ENCODE assay signal across 11 cellular contexts in the genomic region with DNA sequence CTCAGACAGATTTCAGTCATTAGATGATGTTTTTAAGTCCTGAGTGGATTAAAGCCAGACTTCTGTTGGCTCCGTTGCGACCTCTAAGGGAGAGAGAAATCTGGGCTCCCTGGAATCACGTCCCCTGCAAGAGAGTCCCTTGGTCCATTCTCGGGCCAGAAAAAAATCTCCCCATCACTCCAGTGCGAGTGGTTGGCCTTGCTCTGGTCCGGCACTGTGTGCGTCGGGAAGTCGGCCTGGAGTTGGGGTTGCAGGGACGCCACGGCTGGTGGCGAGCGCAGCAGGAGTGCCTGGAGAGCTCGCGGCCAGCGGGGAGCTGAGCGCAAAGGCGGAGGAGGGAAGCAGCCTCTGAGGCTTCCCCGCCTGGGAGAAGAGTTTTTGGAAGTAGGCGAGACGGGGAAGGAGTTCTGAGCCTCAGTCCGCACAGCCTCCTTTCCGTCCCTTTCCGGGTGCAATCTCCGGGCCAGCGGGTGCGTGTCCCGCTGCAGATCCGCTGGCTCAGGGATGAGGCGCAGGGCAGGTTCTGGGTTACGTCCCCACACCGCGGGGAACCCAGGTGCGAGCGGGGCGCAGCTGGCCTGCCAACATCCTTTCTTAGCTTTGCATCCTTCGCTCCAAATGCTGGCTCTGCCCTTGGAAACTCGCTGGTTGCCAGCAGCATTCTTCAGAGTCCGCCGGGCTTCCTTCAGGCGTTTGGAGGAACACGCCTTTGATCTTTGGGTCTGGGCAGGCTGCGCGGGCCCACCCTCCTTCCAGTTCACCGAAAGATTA. TPM values are rescaled to one million over a fixed set of nuclear protein-coding genes. Genes with fewer than 3 reads are reported as not detected.
A peak's percentile ranks its signal among the peaks of the same experiment; 100 is the strongest.
DNase-seq lines count a peak whose midpoint lies in the region; ATAC-seq, FAIRE-seq and TF ChIP-seq lines count a peak whose summit lies in the region.
"Had no signal": no experiment of that assay in that cellular context is flagged by ENCODE, and none has a peak within 500 bp of the region (broad histone marks: within the 10 kb centered on the region; RNA-seq: fewer than 3 reads in every experiment).

No MANE protein-coding gene starts in this region.

- TF ChIP-seq POLR2A in H54 (IDR thresholded peaks at IDR 0.05; ENCODE audit: low read depth, low read length): no peak

- POLR2A ChIA-PET in activated CD4-positive, alpha-beta memory T cell treated with anti-CD3 and anti-CD28 coated beads, Interleukin-2, amount 10 ng/mL, durations not matched to agents 7 days and 5 days (lab: Charles Lee): no interaction called here

- H3K4me1 Mint-ChIP-seq in osteocyte (ENCODE audit: unreplicated experiment): peaks cover 24% of the 10 kb centered on the region
- peaks cover 19% of the 10 kb centered on the region for H3K4me1 Mint-ChIP-seq in activated CD4-positive, alpha-beta memory T cell treated with anti-CD3 and anti-CD28 coated beads, Interleukin-2, amount 10 ng/mL, durations not matched to agents 7 days and 5 days

- DNase-seq in AG09309 (ENCODE audit: low read depth) (no peak), RWPE2 (ENCODE audit: low spot score) (no peak), left cardiac atrium (peak; percentile 48), osteocyte (ENCODE audit: extremely low spot score, unreplicated experiment) (no peak), H54 (ENCODE audit: insufficient read length, low spot score) (no peak), COLO829 (ENCODE audit: low spot score) (no peak), NCI-H1105 (lab: John Stamatoyannopoulos, UW) (no peak)
- DNase-seq in activated CD4-positive, alpha-beta memory T cell treated with anti-CD3 and anti-CD28 coated beads, Interleukin-2, amount 10 ng/mL, durations not matched to agents 7 days and 5 days: no peak
- DNase-seq: amygdala, NCI-H187 had no signal

- CTCF ChIA-PET in activated CD4-positive, alpha-beta memory T cell treated with anti-CD3 and anti-CD28 coated beads, Interleukin-2, amount 10 ng/mL, durations not matched to agents 7 days and 5 days (lab: Charles Lee): interaction anchor here (1.2 kb wide), 1 partner anchor 28 kb away, joined by 3 read pairs; no protein-coding TSS in a partner anchor

- no peak overlapping the region for H3K27ac Mint-ChIP-seq in osteocyte (ENCODE audit: unreplicated experiment)
- no peak overlapping the region for H3K27ac Mint-ChIP-seq in activated CD4-positive, alpha-beta memory T cell treated with anti-CD3 and anti-CD28 coated beads, Interleukin-2, amount 10 ng/mL, durations not matched to agents 7 days and 5 days
- H3K27ac Mint-ChIP-seq: memory B cell had no signal

- TF ChIP-seq CTCF in AG09309 (IDR thresholded peaks at IDR 0.05; ENCODE audit: control insufficient read depth, insufficient read depth, low read depth, low read length, missing control alignments): peak; percentile 15
- TF ChIP-seq CTCF in RWPE2 (IDR thresholded peaks at IDR 0.05; ENCODE audit: poor library complexity, severe bottlenecking): no peak
- no peak for TF ChIP-seq CTCF in osteocyte (IDR thresholded peaks at IDR 0.05)

- H3K4me3 ChIP-seq in AG09309 (ENCODE audit: control insufficient read depth, low read depth, low read length) (peak overlapping the region; percentile 6), RWPE2 (ENCODE audit: severe bottlenecking) (no peak overlapping the region)

- peaks cover 73% of the 10 kb centered on the region for H3K27me3 ChIP-seq in RWPE2 (ENCODE audit: insufficient read depth, poor library complexity, severe bottlenecking)

- no peak overlapping the region for H3K27ac ChIP-seq in RWPE2 (ENCODE audit: poor library complexity, severe bottlenecking)

- peak; percentile 34; the same call in 2 of the 3 replicates for ATAC-seq in RWPE2 (ENCODE audit: low read depth)
- ATAC-seq in left cardiac atrium: peak; percentile 72 to 75

- intact Hi-C loops in left cardiac atrium (cut with DNase I): no loop called here

- peak overlapping the region; percentile 58 for H3K4me3 Mint-ChIP-seq in osteocyte (ENCODE audit: unreplicated experiment)
- no peak overlapping the region for H3K4me3 Mint-ChIP-seq in activated CD4-positive, alpha-beta memory T cell treated with anti-CD3 and anti-CD28 coated beads, Interleukin-2, amount 10 ng/mL, durations not matched to agents 7 days and 5 days
- H3K4me3 Mint-ChIP-seq: memory B cell had no signal

- no peaks in the 10 kb centered on the region for H3K36me3 ChIP-seq in RWPE2 (ENCODE audit: low read depth)

- H3K4me1 ChIP-seq in RWPE2 (ENCODE audit: insufficient read depth, poor library complexity, severe bottlenecking): no peaks in the 10 kb centered on the region

- H3K36me3 Mint-ChIP-seq in osteocyte (ENCODE audit: unreplicated experiment): no peaks in the 10 kb centered on the region
- H3K36me3 Mint-ChIP-seq in activated CD4-positive, alpha-beta memory T cell treated with anti-CD3 and anti-CD28 coated beads, Interleukin-2, amount 10 ng/mL, durations not matched to agents 7 days and 5 days (ENCODE audit: low read depth): no peaks in the 10 kb centered on the region
- H3K36me3 Mint-ChIP-seq: memory B cell had no signal

- H3K9me3 Mint-ChIP-seq in osteocyte (ENCODE audit: unreplicated experiment): no peaks in the 10 kb centered on the region
- no peaks in the 10 kb centered on the region for H3K9me3 Mint-ChIP-seq in activated CD4-positive, alpha-beta memory T cell treated with anti-CD3 and anti-CD28 coated beads, Interleukin-2, amount 10 ng/mL, durations not matched to agents 7 days and 5 days
- H3K9me3 Mint-ChIP-seq: memory B cell had no signal

- H3K27me3 Mint-ChIP-seq in osteocyte (ENCODE audit: unreplicated experiment): peaks cover 86% of the 10 kb centered on the region
- H3K27me3 Mint-ChIP-seq in activated CD4-positive, alpha-beta memory T cell treated with anti-CD3 and anti-CD28 coated beads, Interleukin-2, amount 10 ng/mL, durations not matched to agents 7 days and 5 days: peaks cover 80% of the 10 kb centered on the region

- H3K9me3 ChIP-seq in RWPE2 (ENCODE audit: severe bottlenecking): no peaks in the 10 kb centered on the region

- no peak for FAIRE-seq in H54 (lab: Jason Lieb, UNC)

RNA-seq across cellular contexts. Expression of a gene that starts 6.8 kb away (rescaled TPM):
- total RNA-seq in left cardiac atrium (10 to 100 TPM in 1 of 2 donors, 1 to 10 TPM in 1; 7.8 to 18.2 TPM), osteocyte (not detected in 2 replicates)
- not detected for total RNA-seq in activated CD4-positive, alpha-beta memory T cell treated with anti-CD3 and anti-CD28 coated beads, Interleukin-2, amount 10 ng/mL, durations not matched to agents 7 days and 5 days

RNA-seq across cellular contexts. Expression of a gene that starts 57.3 kb away (rescaled TPM):
- 10 to 100 TPM; 17.8 to 22.8 TPM for total RNA-seq in left cardiac atrium
- total RNA-seq in osteocyte: 29.7 and 35.0 TPM in 2 replicates
- 10 to 100 TPM; 33.5 to 35.5 TPM for total RNA-seq in activated CD4-positive, alpha-beta memory T cell treated with anti-CD3 and anti-CD28 coated beads, Interleukin-2, amount 10 ng/mL, durations not matched to agents 7 days and 5 days
